In the genomic region with DNA sequence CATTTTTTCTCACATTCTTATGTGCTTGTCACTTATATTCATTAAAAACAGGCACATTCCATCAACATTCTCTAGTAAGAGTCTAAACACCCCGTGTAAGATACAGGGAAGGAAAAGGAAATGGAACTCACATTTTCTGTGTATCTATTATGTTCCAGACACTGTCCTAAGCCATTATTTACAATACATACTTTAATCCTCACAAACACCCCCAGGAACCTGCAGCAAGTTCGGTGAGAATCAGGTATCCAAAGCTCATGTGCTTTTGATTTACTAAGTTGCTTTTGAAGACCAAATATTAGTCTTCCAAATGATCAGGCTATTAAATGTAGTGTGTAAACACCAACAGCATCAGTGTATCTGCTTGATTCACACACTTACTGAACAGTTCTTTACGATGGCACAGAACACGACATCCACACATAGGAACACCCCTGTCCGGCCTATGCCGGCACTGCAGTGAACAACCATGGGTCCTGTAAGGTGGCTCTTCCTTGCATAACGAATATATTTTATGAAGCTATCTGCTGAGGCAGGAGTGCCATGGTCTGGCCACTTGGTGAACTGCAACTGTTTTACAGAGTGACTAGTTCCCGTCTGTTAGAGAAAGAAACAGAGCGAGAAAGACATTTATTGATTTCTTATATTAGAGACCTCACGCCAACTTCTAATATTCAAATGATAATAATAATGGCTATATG, we compare ENCODE assay signal across 8 cellular contexts.
DNase-seq lines count a peak whose midpoint lies in the region; ATAC-seq, FAIRE-seq and TF ChIP-seq lines count a peak whose summit lies in the region.
"Not testable (repeated sequence)": the region's sequence is repeated elsewhere in the genome, so short reads cannot be mapped to it uniquely, and the experiment has no call there.

No MANE protein-coding gene starts in this region.

- intact Hi-C loops in kidney (cut with DNase I): not testable (repeated sequence)

- H3K4me2 ChIP-seq in GM23338: not testable (repeated sequence)

- ATAC-seq in GM18511 (IDR thresholded peaks at IDR 0.05; ENCODE audit: unreplicated experiment) (peak; percentile 92), GM19438 (IDR thresholded peaks at IDR 0.05; ENCODE audit: low read depth, unreplicated experiment) (peak; percentile 90), GM23338 (peak; percentile 97), HG03060 (IDR thresholded peaks at IDR 0.05; ENCODE audit: low read depth, unreplicated experiment) (peak; percentile 96), HG03558 (IDR thresholded peaks at IDR 0.05; ENCODE audit: extremely low read depth, unreplicated experiment) (peak; percentile 80)
- peak; percentile 75 to 92 for ATAC-seq in activated naive CD4-positive, alpha-beta T cell treated with anti-CD3 and anti-CD28 coated beads, Interleukin-2, amount 50 U/mL, for 72 hours
- peak; percentile 70 for ATAC-seq in stimulated activated effector memory CD8-positive, alpha-beta T cell treated with anti-CD3 and anti-CD28 coated beads, Interleukin-12 subunit alpha, Interleukin-12 subunit beta, amount 100 ng/mL, for 72 hours

- H3K27ac Mint-ChIP-seq in GM23338; activated naive CD4-positive, alpha-beta T cell treated with anti-CD3 and anti-CD28 coated beads, Interleukin-2, amount 50 U/mL, for 72 hours; stimulated activated effector memory CD8-positive, alpha-beta T cell treated with anti-CD3 and anti-CD28 coated beads, Interleukin-12 subunit alpha, Interleukin-12 subunit beta, amount 100 ng/mL, for 72 hours: not testable (repeated sequence)

- H3K27ac ChIP-seq in GM23338 (ENCODE audit: low read depth); kidney (ENCODE audit: low read depth in 2 of 2, low read length in 2 of 2): not testable (repeated sequence)

- H3K9me2 ChIP-seq in GM23338 (ENCODE audit: insufficient read depth): not testable (repeated sequence)

- H3F3A ChIP-seq in GM23338 (replicated peaks; ENCODE audit: low read depth): not testable (repeated sequence)

- H3K4me3 ChIP-seq in GM23338; kidney (ENCODE audit: low read length in 2 of 2): not testable (repeated sequence)

- H3K36me3 Mint-ChIP-seq in GM23338 (ENCODE audit: low read depth); activated naive CD4-positive, alpha-beta T cell treated with anti-CD3 and anti-CD28 coated beads, Interleukin-2, amount 50 U/mL, for 72 hours; stimulated activated effector memory CD8-positive, alpha-beta T cell treated with anti-CD3 and anti-CD28 coated beads, Interleukin-12 subunit alpha, Interleukin-12 subunit beta, amount 100 ng/mL, for 72 hours: not testable (repeated sequence)

- TF ChIP-seq CTCF in GM23338 (conservative IDR thresholded peaks at IDR 0.05; ENCODE audit: low read depth in 2 of 2); kidney (IDR thresholded peaks at IDR 0.05; ENCODE audit: borderline replicate concordance, extremely low read depth, insufficient read depth): not testable (repeated sequence)

- H3K27me3 Mint-ChIP-seq in GM23338 (ENCODE audit: insufficient read depth, low read depth, poor library complexity): not testable (repeated sequence)

- not testable (repeated sequence) for H3K36me3 ChIP-seq in GM23338 (ENCODE audit: insufficient read depth); kidney (ENCODE audit: control insufficient read depth in 1 of 2, insufficient read depth in 2 of 2, low read length in 2 of 2)

- H3K9me3 Mint-ChIP-seq in GM23338; activated naive CD4-positive, alpha-beta T cell treated with anti-CD3 and anti-CD28 coated beads, Interleukin-2, amount 50 U/mL, for 72 hours; stimulated activated effector memory CD8-positive, alpha-beta T cell treated with anti-CD3 and anti-CD28 coated beads, Interleukin-12 subunit alpha, Interleukin-12 subunit beta, amount 100 ng/mL, for 72 hours: not testable (repeated sequence)

- not testable (repeated sequence) for H3K4me1 ChIP-seq in GM23338 (ENCODE audit: insufficient read depth); kidney (ENCODE audit: control insufficient read depth in 1 of 2, insufficient read depth in 1 of 2, low read depth in 1 of 2, low read length in 2 of 2)

- H3K9me3 ChIP-seq in kidney (ENCODE audit: control insufficient read depth in 1 of 2, low read length in 2 of 2): not testable (repeated sequence)

- DNase-seq in GM23338 (ENCODE audit: low spot score); activated naive CD4-positive, alpha-beta T cell treated with anti-CD3 and anti-CD28 coated beads, Interleukin-2, amount 50 U/mL, for 72 hours (ENCODE audit: low spot score in 2 of 2); kidney; stimulated activated effector memory CD8-positive, alpha-beta T cell treated with anti-CD3 and anti-CD28 coated beads, Interleukin-12 subunit alpha, Interleukin-12 subunit beta, amount 100 ng/mL, for 72 hours (ENCODE audit: low spot score in 2 of 2): not testable (repeated sequence)

- H2AFZ ChIP-seq in GM23338: not testable (repeated sequence)

- H3K4me3 Mint-ChIP-seq in GM23338; stimulated activated effector memory CD8-positive, alpha-beta T cell treated with anti-CD3 and anti-CD28 coated beads, Interleukin-12 subunit alpha, Interleukin-12 subunit beta, amount 100 ng/mL, for 72 hours: not testable (repeated sequence)

- H3K27me3 ChIP-seq in GM23338 (ENCODE audit: insufficient read depth): not testable (repeated sequence)

- H4K20me1 ChIP-seq in GM23338 (replicated peaks; ENCODE audit: insufficient read depth): not testable (repeated sequence)

- peak; percentile 46 for FAIRE-seq in kidney (lab: Jason Lieb, UNC)

- H3K9ac ChIP-seq in kidney (ENCODE audit: low read length in 2 of 2): not testable (repeated sequence)

- H3K79me2 ChIP-seq in GM23338 (replicated peaks; ENCODE audit: insufficient read depth): not testable (repeated sequence)

- H3K4me1 Mint-ChIP-seq in GM23338; stimulated activated effector memory CD8-positive, alpha-beta T cell treated with anti-CD3 and anti-CD28 coated beads, Interleukin-12 subunit alpha, Interleukin-12 subunit beta, amount 100 ng/mL, for 72 hours: not testable (repeated sequence)
